ENCODE assay signal across 24 cellular contexts in the genomic region with DNA sequence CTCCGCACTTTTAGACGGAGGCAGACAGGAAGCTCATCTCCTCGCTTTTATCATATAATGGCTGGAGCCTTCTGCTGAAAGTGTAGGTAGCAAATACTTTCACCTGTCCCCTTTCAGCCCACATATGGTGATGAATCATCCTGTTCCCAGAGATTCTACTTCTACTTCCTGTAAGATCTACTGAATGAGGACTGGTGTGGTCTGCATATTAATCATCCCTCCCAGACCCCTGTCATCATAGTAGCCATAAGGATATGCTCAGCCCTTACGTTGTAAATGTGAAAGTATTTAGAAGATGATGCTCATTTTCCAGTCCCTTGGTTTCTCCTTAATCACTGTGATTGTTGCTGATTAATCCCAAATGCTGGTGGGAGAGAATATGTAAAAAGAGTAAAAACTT.
DNase-seq lines count a peak whose midpoint lies in the region; ATAC-seq, FAIRE-seq and TF ChIP-seq lines count a peak whose summit lies in the region.
"Had no signal": no experiment of that assay in that cellular context is flagged by ENCODE, and none has a peak within 500 bp of the region (broad histone marks: within the 10 kb centered on the region; RNA-seq: fewer than 3 reads in every experiment).

No MANE protein-coding gene starts in this region.

- FAIRE-seq in small intestine (lab: Jason Lieb, UNC), result no peak
- FAIRE-seq: colon, islet of Langerhans had no signal

- DNase-seq in activated T-cell treated with anti-CD3 and anti-CD28 coated beads, Interleukin-2, amount 50 U/mL, for 4 hours, result no peak
- DNase-seq in activated T-cell treated with anti-CD3 and anti-CD28 coated beads, Interleukin-2, amount 50 U/mL, for 1 hour, result no peak
- DNase-seq in GM13976 (ENCODE audit: low spot score) (peak; percentile 8), kidney tubule cell (ENCODE audit: low spot score) (peak; percentile 59), GOT3 (lab: John Stamatoyannopoulos, UW) (no peak), small intestine (no peak), suprapubic skin (ENCODE audit: low spot score in 2 of 2) (no peak)
- DNase-seq in activated CD8-positive, alpha-beta T cell treated with anti-CD3 and anti-CD28 coated beads, Interleukin-2, amount 10 ng/mL, durations not matched to agents 7 days and 5 days, result no peak
- DNase-seq: amniotic stem cell; DMS153; effector CD4-positive, alpha-beta T cell; GDM1; HCEC 1CT; left ventricle myocardium inferior; NCI-H1417 treated with DMSO at 0.1 percent for 48 hours; NCI-H446; NCI-H774; occipital lobe; psoas muscle; upper lobe of right lung had no signal

- no peaks in the 10 kb centered on the region for H3K27me3 ChIP-seq in small intestine (ENCODE audit: control insufficient read depth in 2 of 2, insufficient read depth in 2 of 2, low read length in 2 of 2)
- no peaks in the 10 kb centered on the region for H3K27me3 ChIP-seq in suprapubic skin
- H3K27me3 ChIP-seq: upper lobe of right lung had no signal

- H3K36me3 Mint-ChIP-seq in activated T-cell treated with anti-CD3 and anti-CD28 coated beads, Interleukin-2, amount 50 U/mL, for 4 hours (ENCODE audit: insufficient read depth), result no peaks in the 10 kb centered on the region
- no peaks in the 10 kb centered on the region for H3K36me3 Mint-ChIP-seq in activated CD8-positive, alpha-beta T cell treated with anti-CD3 and anti-CD28 coated beads, Interleukin-2, amount 10 ng/mL, durations not matched to agents 7 days and 5 days (ENCODE audit: low read depth)

- H3K9me3 Mint-ChIP-seq in activated T-cell treated with anti-CD3 and anti-CD28 coated beads, Interleukin-2, amount 50 U/mL, for 4 hours, result no peaks in the 10 kb centered on the region
- H3K9me3 Mint-ChIP-seq in activated CD8-positive, alpha-beta T cell treated with anti-CD3 and anti-CD28 coated beads, Interleukin-2, amount 10 ng/mL, durations not matched to agents 7 days and 5 days (ENCODE audit: insufficient read depth), result no peaks in the 10 kb centered on the region

- ATAC-seq in activated T-cell treated with anti-CD3 and anti-CD28 coated beads, Interleukin-2, amount 50 U/mL, for 4 hours, result peak; percentile 80
- peak; percentile 33 for ATAC-seq in activated CD8-positive, alpha-beta T cell treated with anti-CD3 and anti-CD28 coated beads, Interleukin-2, amount 10 ng/mL, durations not matched to agents 7 days and 5 days
- ATAC-seq: psoas muscle, upper lobe of right lung had no signal

- H3K27ac ChIP-seq in small intestine (ENCODE audit: low read depth in 1 of 2, low read length in 1 of 2) (no peak overlapping the region), suprapubic skin (no peak overlapping the region)
- H3K27ac ChIP-seq: epithelial cell of prostate, left ventricle myocardium inferior, psoas muscle, RWPE1, upper lobe of right lung had no signal

- CTCF ChIA-PET in activated CD8-positive, alpha-beta T cell treated with anti-CD3 and anti-CD28 coated beads, Interleukin-2, amount 10 ng/mL, durations not matched to agents 7 days and 5 days (lab: Charles Lee), result interaction anchor here (0.8 kb wide), 1 partner anchor 25 kb away, joined by 3 read pairs; no protein-coding TSS in a partner anchor

- TF ChIP-seq POLR2A in suprapubic skin (IDR thresholded peaks at IDR 0.05), result no peak

- TF ChIP-seq CTCF in GM13976 (IDR thresholded peaks at IDR 0.05; ENCODE audit: borderline replicate concordance, control extremely low read depth, extremely low read depth, insufficient read depth, missing control alignments) (no peak), suprapubic skin (IDR thresholded peaks at IDR 0.05) (no peak)

- no peak overlapping the region for H3K4me3 Mint-ChIP-seq in activated T-cell treated with anti-CD3 and anti-CD28 coated beads, Interleukin-2, amount 50 U/mL, for 4 hours
- H3K4me3 Mint-ChIP-seq in activated CD8-positive, alpha-beta T cell treated with anti-CD3 and anti-CD28 coated beads, Interleukin-2, amount 10 ng/mL, durations not matched to agents 7 days and 5 days, result no peak overlapping the region

- no peaks in the 10 kb centered on the region for H3K4me1 ChIP-seq in small intestine (ENCODE audit: control insufficient read depth in 2 of 2, insufficient read depth in 1 of 2, low read depth in 1 of 2, low read length in 1 of 2)
- H3K4me1 ChIP-seq in suprapubic skin, result no peaks in the 10 kb centered on the region
- H3K4me1 ChIP-seq: left ventricle myocardium inferior, upper lobe of right lung had no signal

- POLR2A ChIA-PET in activated CD8-positive, alpha-beta T cell treated with anti-CD3 and anti-CD28 coated beads, Interleukin-2, amount 10 ng/mL, durations not matched to agents 7 days and 5 days (lab: Charles Lee), result no interaction called here

- H3K27me3 Mint-ChIP-seq in activated T-cell treated with anti-CD3 and anti-CD28 coated beads, Interleukin-2, amount 50 U/mL, for 4 hours (ENCODE audit: low read depth), result no peaks in the 10 kb centered on the region
- H3K27me3 Mint-ChIP-seq in activated CD8-positive, alpha-beta T cell treated with anti-CD3 and anti-CD28 coated beads, Interleukin-2, amount 10 ng/mL, durations not matched to agents 7 days and 5 days (ENCODE audit: low read depth), result peaks cover 10% of the 10 kb centered on the region

- H3K9me3 ChIP-seq in small intestine (ENCODE audit: control insufficient read depth, low read depth) (no peaks in the 10 kb centered on the region), suprapubic skin (no peaks in the 10 kb centered on the region)
- H3K9me3 ChIP-seq: left ventricle myocardium inferior, psoas muscle, upper lobe of right lung had no signal

- H3K36me3 ChIP-seq in small intestine (ENCODE audit: control insufficient read depth in 2 of 2, insufficient read depth in 2 of 2, low read length in 2 of 2) (no peaks in the 10 kb centered on the region), suprapubic skin (no peaks in the 10 kb centered on the region)
- H3K36me3 ChIP-seq: left ventricle myocardium inferior, upper lobe of right lung had no signal

- no peak for TF ChIP-seq EP300 in suprapubic skin (IDR thresholded peaks at IDR 0.05)

- 74 to 87% (median 75%) methylated on average over 4 of the region's 4 CpGs for WGBS in small intestine, 3 donors
- 69% methylated on average over 4 of the region's 4 CpGs for WGBS in suprapubic skin

- no peak overlapping the region for H3K4me3 ChIP-seq in small intestine (ENCODE audit: low read depth in 1 of 2, low read length in 2 of 2)
- H3K4me3 ChIP-seq in suprapubic skin, result no peak overlapping the region
- H3K4me3 ChIP-seq: left ventricle myocardium inferior, psoas muscle, upper lobe of right lung had no signal

- H3K4me1 Mint-ChIP-seq in activated T-cell treated with anti-CD3 and anti-CD28 coated beads, Interleukin-2, amount 50 U/mL, for 4 hours (ENCODE audit: low read depth), result peaks cover 13% of the 10 kb centered on the region
- peaks cover 2% of the 10 kb centered on the region for H3K4me1 Mint-ChIP-seq in activated CD8-positive, alpha-beta T cell treated with anti-CD3 and anti-CD28 coated beads, Interleukin-2, amount 10 ng/mL, durations not matched to agents 7 days and 5 days (ENCODE audit: low read depth)

- no peak overlapping the region for H3K27ac Mint-ChIP-seq in activated CD8-positive, alpha-beta T cell treated with anti-CD3 and anti-CD28 coated beads, Interleukin-2, amount 10 ng/mL, durations not matched to agents 7 days and 5 days

- in situ Hi-C loops in GM13976 (cut with MboI; ENCODE audit: low sequenced_read_pairs, unreplicated experiment), result no loop called here

Comparison
In these comparisons a context has a peak if more than half of its experiments do, and no peak if none do; other contexts are left out.
1. DNase-seq: peak in GM13976 (single experiment) and kidney tubule cell (single experiment); none in activated T-cell treated with anti-CD3 and anti-CD28 coated beads, Interleukin-2, amount 50 U/mL, for 4 hours (single experiment), activated T-cell treated with anti-CD3 and anti-CD28 coated beads, Interleukin-2, amount 50 U/mL, for 1 hour (single experiment), activated CD8-positive, alpha-beta T cell treated with anti-CD3 and anti-CD28 coated beads, Interleukin-2, amount 10 ng/mL, durations not matched to agents 7 days and 5 days (single experiment), GOT3 (single experiment), small intestine (single experiment) and suprapubic skin (0 of 2).